27 cellular contexts compared by ENCODE assay signal in the genomic region with DNA sequence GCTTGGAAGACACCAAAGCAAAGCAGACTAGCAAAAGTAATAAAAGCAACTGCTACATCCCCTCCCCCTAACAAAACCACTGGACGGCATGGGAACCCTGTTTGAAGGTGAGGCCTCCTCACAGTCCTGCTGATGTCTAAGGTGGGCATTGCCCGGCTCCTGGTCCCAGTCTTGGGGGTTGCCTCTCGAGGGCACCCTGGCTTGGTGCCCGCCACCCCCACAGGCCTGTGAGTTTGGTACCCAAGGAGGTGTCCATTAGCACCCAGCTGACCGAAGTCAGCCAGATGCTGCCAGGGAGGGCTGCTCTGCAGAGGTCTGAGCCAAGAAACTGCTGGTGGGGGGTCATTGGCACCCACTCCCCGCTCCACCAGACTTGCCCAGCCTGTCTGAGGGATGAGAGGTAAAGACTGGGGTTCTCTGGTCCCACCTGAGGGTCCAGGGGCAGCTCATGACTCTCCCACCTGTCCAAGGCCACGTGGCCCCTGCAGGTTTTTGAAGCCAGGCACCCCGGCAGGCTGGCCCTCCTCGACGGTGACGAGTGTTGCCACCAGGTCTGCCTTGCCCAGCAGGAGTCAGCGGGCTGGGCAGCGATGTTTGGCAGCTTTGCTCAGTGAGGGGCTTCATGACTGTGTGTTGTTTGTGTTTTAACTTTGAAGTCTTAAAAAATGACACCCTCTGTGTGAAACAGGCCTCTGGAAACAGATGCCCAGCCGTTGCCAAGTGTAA.
"Had no signal": no experiment of that assay in that cellular context is flagged by ENCODE, and none has a peak within 500 bp of the region (broad histone marks: within the 10 kb centered on the region; RNA-seq: fewer than 3 reads in every experiment).

No MANE protein-coding gene starts in this region.

- H3K27me3 Mint-ChIP-seq: naive B cell; natural killer cell treated with Interleukin-12 subunit alpha and Interleukin-12 subunit beta and Interleukin-15 and Interleukin-18, amount 100 ng/mL, for 72 hours; stimulated activated naive CD8-positive, alpha-beta T cell treated with anti-CD3 and anti-CD28 coated beads, Interleukin-15, amount 100 ng/mL, for 72 hours had no signal

- DNase-seq: colonic mucosa; effector CD8-positive, alpha-beta T cell; esophagus squamous epithelium; foreskin melanocyte; hypothalamus; immature natural killer cell; kidney glomerular epithelial cell; left colon; left ventricle myocardium superior; lower lobe of right lung; mucosa of descending colon; naive B cell; psoas muscle; stimulated activated CD4-positive, alpha-beta T cell treated with anti-CD3 and anti-CD28 coated beads, Interleukin-15, amount 100 ng/mL, for 24 hours; stimulated activated CD4-positive, alpha-beta T cell treated with anti-CD3 and anti-CD28 coated beads, Interleukin-2, amount 100 ng/mL, for 48 hours; stimulated activated naive CD4-positive, alpha-beta T cell; stimulated activated naive CD8-positive, alpha-beta T cell treated with anti-CD3 and anti-CD28 coated beads, Interleukin-15, amount 100 ng/mL, for 72 hours; transverse colon; upper lobe of right lung; uterus had no signal

- H3K4me1 ChIP-seq: lower lobe of right lung, upper lobe of right lung had no signal

- H3K9me3 Mint-ChIP-seq: dendritic cell treated with granulocyte-macrophage colony-stimulating factor and Interleukin-4, amounts not matched to agents 40 ng/mL and 50 ng/mL, for 4 days; immature natural killer cell; mesothelial cell of epicardium; naive B cell; natural killer cell treated with Interleukin-12 subunit alpha and Interleukin-12 subunit beta and Interleukin-15 and Interleukin-18, amount 100 ng/mL, for 72 hours; neural crest cell; stimulated activated naive CD8-positive, alpha-beta T cell treated with anti-CD3 and anti-CD28 coated beads, Interleukin-15, amount 100 ng/mL, for 72 hours had no signal

- H3K36me3 Mint-ChIP-seq: immature natural killer cell; naive B cell; natural killer cell treated with Interleukin-12 subunit alpha and Interleukin-12 subunit beta and Interleukin-15 and Interleukin-18, amount 100 ng/mL, for 72 hours had no signal

- H3K4me3 ChIP-seq: colonic mucosa, esophagus squamous epithelium, lower lobe of right lung, mucosa of descending colon, psoas muscle, skin epidermis, suprapubic skin, transverse colon, upper lobe of right lung, uterus had no signal

- H3K27ac Mint-ChIP-seq: dendritic cell treated with granulocyte-macrophage colony-stimulating factor and Interleukin-4, amounts not matched to agents 40 ng/mL and 50 ng/mL, for 4 days; immature natural killer cell; naive B cell; natural killer cell treated with Interleukin-12 subunit alpha and Interleukin-12 subunit beta and Interleukin-15 and Interleukin-18, amount 100 ng/mL, for 72 hours; stimulated activated naive CD8-positive, alpha-beta T cell treated with anti-CD3 and anti-CD28 coated beads, Interleukin-15, amount 100 ng/mL, for 72 hours had no signal

- ATAC-seq: left colon; left ventricle myocardium superior; lower lobe of right lung; mucosa of descending colon; natural killer cell treated with Interleukin-12 subunit alpha and Interleukin-12 subunit beta and Interleukin-15 and Interleukin-18, amount 100 ng/mL, for 72 hours; psoas muscle; right cardiac atrium; stimulated activated naive CD8-positive, alpha-beta T cell treated with anti-CD3 and anti-CD28 coated beads, Interleukin-15, amount 100 ng/mL, for 72 hours; upper lobe of right lung had no signal

- H3K27ac ChIP-seq: colonic mucosa, esophagus squamous epithelium, lower lobe of right lung, psoas muscle, skin epidermis, suprapubic skin, transverse colon, upper lobe of right lung, uterus had no signal

- H3K4me1 Mint-ChIP-seq: immature natural killer cell had no signal

- H3K36me3 ChIP-seq: colonic mucosa, esophagus squamous epithelium, lower lobe of right lung, suprapubic skin, transverse colon, upper lobe of right lung, uterus had no signal

- H3K4me3 Mint-ChIP-seq: dendritic cell treated with granulocyte-macrophage colony-stimulating factor and Interleukin-4, amounts not matched to agents 40 ng/mL and 50 ng/mL, for 4 days; immature natural killer cell; mesothelial cell of epicardium; naive B cell; natural killer cell treated with Interleukin-12 subunit alpha and Interleukin-12 subunit beta and Interleukin-15 and Interleukin-18, amount 100 ng/mL, for 72 hours; neural crest cell; stimulated activated naive CD8-positive, alpha-beta T cell treated with anti-CD3 and anti-CD28 coated beads, Interleukin-15, amount 100 ng/mL, for 72 hours had no signal

- H3K9me3 ChIP-seq: colonic mucosa, esophagus squamous epithelium, lower lobe of right lung, mucosa of descending colon, psoas muscle, suprapubic skin, transverse colon, upper lobe of right lung, uterus had no signal

- H3K27me3 ChIP-seq: colonic mucosa, esophagus squamous epithelium, suprapubic skin, transverse colon, upper lobe of right lung, uterus had no signal
